In the genomic region with DNA sequence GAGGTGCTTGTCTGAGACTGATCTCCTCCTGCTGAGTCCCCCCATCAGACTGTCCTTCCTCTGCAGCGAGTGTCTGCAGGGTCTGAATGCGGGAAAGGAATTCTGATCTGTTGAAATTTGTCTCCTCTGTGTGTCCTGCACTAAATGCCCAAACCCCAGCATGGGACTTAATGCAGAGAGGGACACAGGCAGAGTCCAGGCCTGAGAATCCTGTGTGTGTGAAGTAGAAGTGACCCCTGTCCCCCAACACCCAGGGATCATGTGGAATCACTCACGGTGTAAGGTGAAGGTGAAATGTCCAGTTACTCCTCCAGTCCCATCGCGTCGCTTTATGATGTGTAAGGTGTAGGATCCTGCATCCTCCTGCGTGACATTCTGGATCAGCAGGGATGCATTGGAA, we compare ENCODE assay signal across 18 cellular contexts. TPM values are rescaled to one million over a fixed set of nuclear protein-coding genes. Genes with fewer than 3 reads are reported as not detected.
"Had no signal": no experiment of that assay in that cellular context is flagged by ENCODE, and none has a peak within 500 bp of the region (broad histone marks: within the 10 kb centered on the region; RNA-seq: fewer than 3 reads in every experiment).

No MANE protein-coding gene starts in this region.

RNA-seq across cellular contexts. Expression of gene PSG4, which starts 1.8 kb away (rescaled TPM):
- total RNA-seq: activated CD4-positive, alpha-beta memory T cell treated with anti-CD3 and anti-CD28 coated beads for 36 hours; activated CD4-positive, alpha-beta T cell treated with anti-CD3 and anti-CD28 coated beads for 36 hours; activated CD4-positive, alpha-beta T cell treated with anti-CD3 and anti-CD28 coated beads, Interleukin-2, amount 10 ng/mL, durations not matched to agents 24 days and 14 days; activated CD8-positive, alpha-beta memory T cell treated with anti-CD3 and anti-CD28 coated beads for 36 hours; activated CD8-positive, alpha-beta memory T cell treated with anti-CD3 and anti-CD28 coated beads, Interleukin-2, amount 10 ng/mL, durations not matched to agents 7 days and 5 days; activated CD8-positive, alpha-beta T cell treated with anti-CD3 and anti-CD28 coated beads, Interleukin-2, amount 10 ng/mL, durations not matched to agents 7 days and 5 days; activated naive CD4-positive, alpha-beta T cell treated with anti-CD3 and anti-CD28 coated beads for 36 hours; activated naive CD8-positive, alpha-beta T cell treated with anti-CD3 and anti-CD28 coated beads for 36 hours; activated T-helper 1 cell treated with anti-CD3 and anti-CD28 coated beads, Interleukin-12 subunit alpha, Interleukin-12 subunit beta, Interleukin-2, Interleukin-4 antibody, amounts not matched to agents 30 ng/mL and 10 ng/mL and 1 ng/mL, durations not matched to agents 14 hours and 24 hours and 36 hours; activated T-helper 2 cell treated with anti-CD3 and anti-CD28 coated beads, Interferon-gamma antibody, Interleukin-2, Interleukin-4, amounts not matched to agents 10 μg/mL and 5 μg/mL and 100 μg/mL, durations not matched to agents 14 hours and 24 hours and 36 hours; aorta; chondrocyte; dermis blood vessel endothelial cell; glomerular endothelial cell; heart right ventricle had no signal
- polyA plus RNA-seq: aorta, heart right ventricle had no signal

RNA-seq across cellular contexts. Expression of gene PSG5, which starts 17.3 kb away (rescaled TPM):
- total RNA-seq: activated CD4-positive, alpha-beta memory T cell treated with anti-CD3 and anti-CD28 coated beads for 36 hours; activated CD4-positive, alpha-beta T cell treated with anti-CD3 and anti-CD28 coated beads for 36 hours; activated CD4-positive, alpha-beta T cell treated with anti-CD3 and anti-CD28 coated beads, Interleukin-2, amount 10 ng/mL, durations not matched to agents 24 days and 14 days; activated CD8-positive, alpha-beta memory T cell treated with anti-CD3 and anti-CD28 coated beads for 36 hours; activated CD8-positive, alpha-beta memory T cell treated with anti-CD3 and anti-CD28 coated beads, Interleukin-2, amount 10 ng/mL, durations not matched to agents 7 days and 5 days; activated CD8-positive, alpha-beta T cell treated with anti-CD3 and anti-CD28 coated beads, Interleukin-2, amount 10 ng/mL, durations not matched to agents 7 days and 5 days; activated naive CD4-positive, alpha-beta T cell treated with anti-CD3 and anti-CD28 coated beads for 36 hours; activated naive CD8-positive, alpha-beta T cell treated with anti-CD3 and anti-CD28 coated beads for 36 hours; activated T-helper 1 cell treated with anti-CD3 and anti-CD28 coated beads, Interleukin-12 subunit alpha, Interleukin-12 subunit beta, Interleukin-2, Interleukin-4 antibody, amounts not matched to agents 30 ng/mL and 10 ng/mL and 1 ng/mL, durations not matched to agents 14 hours and 24 hours and 36 hours; activated T-helper 2 cell treated with anti-CD3 and anti-CD28 coated beads, Interferon-gamma antibody, Interleukin-2, Interleukin-4, amounts not matched to agents 10 μg/mL and 5 μg/mL and 100 μg/mL, durations not matched to agents 14 hours and 24 hours and 36 hours; adrenal gland; aorta; chondrocyte; dermis blood vessel endothelial cell; esophagus squamous epithelium; gastroesophageal sphincter; heart right ventricle had no signal
- polyA plus RNA-seq: adrenal gland, aorta, heart right ventricle had no signal
